Comparison of ENCODE assay signal across 19 cellular contexts in the genomic region with DNA sequence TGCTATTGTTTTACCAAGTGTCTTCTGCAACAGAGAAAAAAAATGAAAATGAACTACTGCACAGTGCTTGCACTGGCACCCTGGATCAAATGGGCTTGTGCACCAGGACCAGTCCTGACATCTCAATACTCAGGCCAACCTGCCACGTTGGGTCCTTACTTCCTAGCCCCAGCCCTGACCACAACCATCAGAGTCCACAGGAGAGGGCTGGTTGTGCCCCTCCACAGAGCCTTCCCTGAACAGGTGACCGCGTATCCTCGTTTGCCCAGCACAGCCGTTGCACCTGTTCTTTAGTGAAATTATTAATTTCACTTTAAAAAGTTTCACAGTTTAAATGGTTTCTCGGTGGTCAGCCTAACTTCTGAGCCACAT.
DNase-seq lines count a peak whose midpoint lies in the region; ATAC-seq and TF ChIP-seq lines count a peak whose summit lies in the region.
"Had no signal": no experiment of that assay in that cellular context is flagged by ENCODE, and none has a peak within 500 bp of the region (broad histone marks: within the 10 kb centered on the region; RNA-seq: fewer than 3 reads in every experiment).

No MANE protein-coding gene starts in this region.

- H3K27me3 ChIP-seq in RWPE2 (ENCODE audit: insufficient read depth, poor library complexity, severe bottlenecking) (no peaks in the 10 kb centered on the region), testis (no peaks in the 10 kb centered on the region)
- H3K27me3 ChIP-seq: Peyer's patch had no signal

- CTCF ChIA-PET in RWPE1 (lab: Yijun Ruan, JAX), result no interaction called here

- no peak for TF ChIP-seq CTCF in RWPE2 (IDR thresholded peaks at IDR 0.05; ENCODE audit: poor library complexity, severe bottlenecking)
- TF ChIP-seq CTCF in testis (IDR thresholded peaks at IDR 0.05), result no peak
- TF ChIP-seq CTCF in RWPE1 (conservative IDR thresholded peaks at IDR 0.05; ENCODE audit: low read depth), result no peak

- TF ChIP-seq POLR2A in testis (IDR thresholded peaks at IDR 0.05), result no peak

- peak; percentile 32 for DNase-seq in activated CD8-positive, alpha-beta memory T cell treated with anti-CD3 and anti-CD28 coated beads for 24 hours
- DNase-seq in activated CD8-positive, alpha-beta memory T cell treated with anti-CD3 and anti-CD28 coated beads, Interleukin-2, amount 50 U/mL, for 4 hours, result no peak
- DNase-seq in RWPE2 (ENCODE audit: low spot score), result peak; percentile 15
- DNase-seq in islet precursor cell, result peak; percentile 41
- DNase-seq in testis, result peak; percentile 9
- DNase-seq in RWPE1 (ENCODE audit: low spot score), result no peak
- DNase-seq: CD4-positive, CD25-positive, alpha-beta regulatory T cell; IMR-90; NCI-H1930; NCI-H2227 treated with DMSO at 0.1 percent for 48 hours; NCI-H510A; NK-92 treated with Interleukin-12 subunit alpha and Interleukin-12 subunit beta, amount 100 ng/mL, for 24 hours; Peyer's patch; Right ventricle myocardium superior had no signal

- no peaks in the 10 kb centered on the region for H3K9me3 ChIP-seq in RWPE2 (ENCODE audit: severe bottlenecking)
- H3K9me3 ChIP-seq in testis, result no peaks in the 10 kb centered on the region
- H3K9me3 ChIP-seq: A549, HAP-1, Peyer's patch had no signal

- H3K27ac ChIP-seq in RWPE2 (ENCODE audit: poor library complexity, severe bottlenecking) (no peak overlapping the region), testis (no peak overlapping the region), RWPE1 (no peak overlapping the region)
- H3K27ac ChIP-seq: A549, KMS-11, Peyer's patch had no signal

- intact Hi-C loops in testis (cut with DNase I; ENCODE audit: low total_unique reads), result no loop called here

- H3K4me3 ChIP-seq in RWPE2 (ENCODE audit: severe bottlenecking), result no peak overlapping the region
- H3K4me3 ChIP-seq in testis, result no peak overlapping the region
- H3K4me3 ChIP-seq: A549, HAP-1, Peyer's patch had no signal

- H3K4me1 ChIP-seq in RWPE2 (ENCODE audit: insufficient read depth, poor library complexity, severe bottlenecking) (no peaks in the 10 kb centered on the region), testis (no peaks in the 10 kb centered on the region)
- H3K4me1 ChIP-seq: A549, HAP-1, Peyer's patch had no signal

- ATAC-seq in RWPE2 (ENCODE audit: low read depth) (no peak), HG03354 (IDR thresholded peaks at IDR 0.05; ENCODE audit: poor library complexity, severe bottlenecking, unreplicated experiment) (no peak), HG03565 (IDR thresholded peaks at IDR 0.05; ENCODE audit: unreplicated experiment) (no peak)
- ATAC-seq: A549 had no signal

- H3K36me3 ChIP-seq in RWPE2 (ENCODE audit: low read depth) (no peaks in the 10 kb centered on the region), testis (ENCODE audit: low read depth, missing control alignments) (no peaks in the 10 kb centered on the region)
- H3K36me3 ChIP-seq: HAP-1, Peyer's patch had no signal

- POLR2A ChIA-PET in RWPE1 (lab: Yijun Ruan, JAX; ENCODE audit: low non-redundant PET), result no interaction called here

- WGBS in testis, 2 donors, result 85 to 86% methylated on average over 6 of the region's 6 CpGs

Comparison
In these comparisons a context has a peak if more than half of its experiments do, and no peak if none do; other contexts are left out.
1. DNase-seq: peak in activated CD8-positive, alpha-beta memory T cell treated with anti-CD3 and anti-CD28 coated beads for 24 hours (single experiment), RWPE2 (single experiment), islet precursor cell (single experiment) and testis (single experiment); none in activated CD8-positive, alpha-beta memory T cell treated with anti-CD3 and anti-CD28 coated beads, Interleukin-2, amount 50 U/mL, for 4 hours (single experiment) and RWPE1 (single experiment).